In the genomic region with DNA sequence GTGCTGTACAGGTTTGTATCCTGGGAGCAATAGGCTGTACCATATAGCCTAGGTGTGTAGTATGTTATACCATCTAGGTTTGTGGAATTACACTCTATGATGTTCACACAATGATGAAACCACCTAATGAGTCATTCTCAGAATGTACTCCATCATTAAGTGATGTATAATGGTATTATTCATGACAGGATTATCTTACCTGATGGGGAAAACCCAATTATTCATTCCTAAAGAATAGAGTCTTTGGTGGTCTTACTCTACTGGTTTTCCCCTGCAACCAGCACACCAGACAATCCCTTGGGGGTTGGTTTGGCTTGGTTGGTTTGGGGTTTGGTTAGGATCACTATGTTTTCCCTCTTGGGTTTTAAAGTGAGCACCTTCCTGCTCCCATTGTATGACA, we compare ENCODE assay signal across 1 cellular context.
TF ChIP-seq lines count a peak whose summit lies in the region.

No MANE protein-coding gene starts in this region.

TF ChIP-seq in HepG2, 621 proteins besides CTCF, POLR2A, EP300 and RAD21 (continued from another document):
- TF ChIP-seq, protein P1, sequence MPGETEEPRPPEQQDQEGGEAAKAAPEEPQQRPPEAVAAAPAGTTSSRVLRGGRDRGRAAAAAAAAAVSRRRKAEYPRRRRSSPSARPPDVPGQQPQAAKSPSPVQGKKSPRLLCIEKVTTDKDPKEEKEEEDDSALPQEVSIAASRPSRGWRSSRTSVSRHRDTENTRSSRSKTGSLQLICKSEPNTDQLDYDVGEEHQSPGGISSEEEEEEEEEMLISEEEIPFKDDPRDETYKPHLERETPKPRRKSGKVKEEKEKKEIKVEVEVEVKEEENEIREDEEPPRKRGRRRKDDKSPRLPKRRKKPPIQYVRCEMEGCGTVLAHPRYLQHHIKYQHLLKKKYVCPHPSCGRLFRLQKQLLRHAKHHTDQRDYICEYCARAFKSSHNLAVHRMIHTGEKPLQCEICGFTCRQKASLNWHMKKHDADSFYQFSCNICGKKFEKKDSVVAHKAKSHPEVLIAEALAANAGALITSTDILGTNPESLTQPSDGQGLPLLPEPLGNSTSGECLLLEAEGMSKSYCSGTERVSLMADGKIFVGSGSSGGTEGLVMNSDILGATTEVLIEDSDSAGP (CRISPR knock-in tag; IDR thresholded peaks at IDR 0.05; ENCODE audit: borderline replicate concordance), result no peak
- TF ChIP-seq, protein P2, sequence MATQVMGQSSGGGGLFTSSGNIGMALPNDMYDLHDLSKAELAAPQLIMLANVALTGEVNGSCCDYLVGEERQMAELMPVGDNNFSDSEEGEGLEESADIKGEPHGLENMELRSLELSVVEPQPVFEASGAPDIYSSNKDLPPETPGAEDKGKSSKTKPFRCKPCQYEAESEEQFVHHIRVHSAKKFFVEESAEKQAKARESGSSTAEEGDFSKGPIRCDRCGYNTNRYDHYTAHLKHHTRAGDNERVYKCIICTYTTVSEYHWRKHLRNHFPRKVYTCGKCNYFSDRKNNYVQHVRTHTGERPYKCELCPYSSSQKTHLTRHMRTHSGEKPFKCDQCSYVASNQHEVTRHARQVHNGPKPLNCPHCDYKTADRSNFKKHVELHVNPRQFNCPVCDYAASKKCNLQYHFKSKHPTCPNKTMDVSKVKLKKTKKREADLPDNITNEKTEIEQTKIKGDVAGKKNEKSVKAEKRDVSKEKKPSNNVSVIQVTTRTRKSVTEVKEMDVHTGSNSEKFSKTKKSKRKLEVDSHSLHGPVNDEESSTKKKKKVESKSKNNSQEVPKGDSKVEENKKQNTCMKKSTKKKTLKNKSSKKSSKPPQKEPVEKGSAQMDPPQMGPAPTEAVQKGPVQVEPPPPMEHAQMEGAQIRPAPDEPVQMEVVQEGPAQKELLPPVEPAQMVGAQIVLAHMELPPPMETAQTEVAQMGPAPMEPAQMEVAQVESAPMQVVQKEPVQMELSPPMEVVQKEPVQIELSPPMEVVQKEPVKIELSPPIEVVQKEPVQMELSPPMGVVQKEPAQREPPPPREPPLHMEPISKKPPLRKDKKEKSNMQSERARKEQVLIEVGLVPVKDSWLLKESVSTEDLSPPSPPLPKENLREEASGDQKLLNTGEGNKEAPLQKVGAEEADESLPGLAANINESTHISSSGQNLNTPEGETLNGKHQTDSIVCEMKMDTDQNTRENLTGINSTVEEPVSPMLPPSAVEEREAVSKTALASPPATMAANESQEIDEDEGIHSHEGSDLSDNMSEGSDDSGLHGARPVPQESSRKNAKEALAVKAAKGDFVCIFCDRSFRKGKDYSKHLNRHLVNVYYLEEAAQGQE (IDR thresholded peaks at IDR 0.05; ENCODE audit: borderline replicate concordance in 1 of 2, low read depth in 1 of 2, low read length in 2 of 2), result no peak
- TF ChIP-seq ZNF354B (CRISPR knock-in tag; IDR thresholded peaks at IDR 0.05), result no peak
